Comparison of ENCODE assay signal across 8 cellular contexts in genomic region chr17:42964161-42964932, GRCh38. TPM values are rescaled to one million over a fixed set of nuclear protein-coding genes. Genes with fewer than 3 reads are reported as not detected.
A peak's percentile ranks its signal among the peaks of the same experiment; 100 is the strongest.
DNase-seq lines count a peak whose midpoint lies in the region; ATAC-seq and TF ChIP-seq lines count a peak whose summit lies in the region.

Gene AARSD1, minus strand, starts transcription at chr17:42964454. Its CDS starts 14 bp downstream, at chr17:42964440.

- H3K4me3 Mint-ChIP-seq in type B pancreatic cell, result peak within 1 kb of the TSS; percentile 95

- TF ChIP-seq POLR2A in adrenal gland (IDR thresholded peaks at IDR 0.05), result peak; percentile 63 to 79

- 1 to 4% (median 2%) methylated on average over 27 to 43 of the region's 43 CpGs for WGBS in adrenal gland, 4 donors
- WGBS in heart right ventricle, 2 donors, result 1 to 2% methylated on average over 43 of the region's 43 CpGs

- H3K27ac Mint-ChIP-seq in type B pancreatic cell, result peak within 1 kb of the TSS; percentile 93

- peaks cover 11% of the 10 kb centered on the region for H3K4me1 Mint-ChIP-seq in type B pancreatic cell (ENCODE audit: unreplicated experiment)

- H3K4me1 ChIP-seq in adrenal gland (replicated peaks in 1 of 2) (peaks cover 0 to 6% of the 10 kb centered on the region in 2 donors), heart right ventricle (peaks cover 0 to 17% (median 14%) of the 10 kb centered on the region in 9 donors)

- no peaks in the 10 kb centered on the region for H3K9me3 Mint-ChIP-seq in type B pancreatic cell

- H3K4me3 ChIP-seq in GM06990 (replicated peaks; ENCODE audit: low read depth, low read length) (peak within 1 kb of the TSS; percentile 98), adrenal gland (peak within 1 kb of the TSS; percentile 18 to 70 (median 57)), heart right ventricle (peak within 1 kb of the TSS; percentile 50 to 89 (median 77))

- intact Hi-C loops in T-helper 1 cell treated with Interleukin-12 subunit alpha and Interleukin-12 subunit beta and Interleukin-4 antibody, amounts not matched to agents 30 ng/mL and 1 ng/mL, for 36 hours (cut with micrococcal nuclease), result loop anchor here (1.0 to 5.0 kb wide), 4 partner anchors 16 to 192 kb away; partner anchors contain the start of genes IFI35, PTGES3L, RPL27 and RUNDC1
- intact Hi-C loops in adrenal gland (cut with DNase I), result no loop called here
- intact Hi-C loops in heart right ventricle (cut with DNase I), result no loop called here
- intact Hi-C loops in posterior cingulate gyrus (cut with DNase I), result loop anchor here (1.0 kb wide), 1 partner anchor 34 kb away; the partner anchor contains the start of gene RPL27

- H3K27me3 Mint-ChIP-seq in type B pancreatic cell, result no peaks in the 10 kb centered on the region

- H3K27ac ChIP-seq in adrenal gland, result peak within 1 kb of the TSS in 4 of 5 donors; percentile 61 to 86 (median 84)
- peak within 1 kb of the TSS; percentile 0 to 93 (median 88) for H3K27ac ChIP-seq in heart right ventricle

- peak; percentile 82 for ATAC-seq in HG02840 (IDR thresholded peaks at IDR 0.05; ENCODE audit: low FRiP score, unreplicated experiment)
- peak; percentile 94 to 99 (median 98) for ATAC-seq in heart right ventricle

- H3K36me3 ChIP-seq in GM06990 (ENCODE audit: control insufficient read depth, insufficient read depth, low read length) (peaks cover 9% of the 10 kb centered on the region), adrenal gland (replicated peaks in 1 of 2) (peaks cover 0 to 32% of the 10 kb centered on the region in 2 donors), heart right ventricle (peaks cover 0 to 36% (median 16%) of the 10 kb centered on the region in 9 donors)

- TF ChIP-seq CTCF in GM06990 (IDR thresholded peaks at IDR 0.05; ENCODE audit: insufficient read depth, low read length, poor library complexity, severe bottlenecking), result no peak
- peak in 2 of 6 experiments; percentile 7 to 22 for TF ChIP-seq CTCF in adrenal gland (IDR thresholded peaks at IDR 0.05)
- no peak for TF ChIP-seq CTCF in heart right ventricle (IDR thresholded peaks at IDR 0.05)
- TF ChIP-seq CTCF in type B pancreatic cell (conservative IDR thresholded peaks at IDR 0.05), result no peak

- DNase-seq in GM06990 (ENCODE audit: extremely low read depth, insufficient read length) (peak; percentile 90), NCI-H146 treated with DMSO at 0.1 percent for 48 hours (lab: John Stamatoyannopoulos, UW; ENCODE audit: unreplicated experiment) (peak; percentile 83), adrenal gland (peak; percentile 91 to 97 (median 93)), heart right ventricle (peak; percentile 91), posterior cingulate gyrus (peak; percentile 84 to 98 (median 88)), type B pancreatic cell (ENCODE audit: extremely low spot score, unreplicated experiment) (peak; percentile 91)

- H3K9me3 ChIP-seq in adrenal gland (replicated peaks in 1 of 3) (no peaks in the 10 kb centered on the region), heart right ventricle (no peaks in the 10 kb centered on the region)

- H3K36me3 Mint-ChIP-seq in type B pancreatic cell, result peaks cover 14% of the 10 kb centered on the region

- H3K27me3 ChIP-seq in GM06990 (replicated peaks; ENCODE audit: control insufficient read depth, insufficient read depth, low read length) (no peaks in the 10 kb centered on the region), adrenal gland (no peaks in the 10 kb centered on the region), heart right ventricle (no peaks in the 10 kb centered on the region)

RNA-seq across cellular contexts. Expression of gene AARSD1, which starts in this region (rescaled TPM):
- 41.2 and 51.5 TPM in 2 replicates for total RNA-seq in T-helper 1 cell treated with Interleukin-12 subunit alpha and Interleukin-12 subunit beta and Interleukin-4 antibody, amounts not matched to agents 30 ng/mL and 1 ng/mL, for 36 hours
- total RNA-seq in adrenal gland, result 10 to 100 TPM; 16.4 to 42.6 (median 32.5) TPM
- 100 to 1,000 TPM in 2 of 3 donors, 10 to 100 TPM in 1; 49.0 to 206 (median 121) TPM for polyA plus RNA-seq in adrenal gland
- 10 to 100 TPM; 20.0 to 34.7 (median 28.9) TPM for total RNA-seq in heart right ventricle
- polyA plus RNA-seq in heart right ventricle, result 100 to 1,000 TPM in 1 of 2 donors, 10 to 100 TPM in 1; 55.8 to 125 TPM
- total RNA-seq in type B pancreatic cell (ENCODE audit: low replicate concordance), result 37.0 and 60.0 TPM in 2 replicates

Comparison
In these comparisons a context has a peak if more than half of its experiments do, and no peak if none do; other contexts are left out.
1. Peak in every context shown above with its lines: DNase-seq, ATAC-seq, H3K4me3 ChIP-seq and H3K27ac ChIP-seq.
2. intact Hi-C loops: an anchor here in T-helper 1 cell treated with Interleukin-12 subunit alpha and Interleukin-12 subunit beta and Interleukin-4 antibody, amounts not matched to agents 30 ng/mL and 1 ng/mL, for 36 hours (1.0 to 5.0 kb wide) and posterior cingulate gyrus (1.0 kb wide); none called in adrenal gland and heart right ventricle.